ENCODE assay signal across 1 cellular context in the genomic region with DNA sequence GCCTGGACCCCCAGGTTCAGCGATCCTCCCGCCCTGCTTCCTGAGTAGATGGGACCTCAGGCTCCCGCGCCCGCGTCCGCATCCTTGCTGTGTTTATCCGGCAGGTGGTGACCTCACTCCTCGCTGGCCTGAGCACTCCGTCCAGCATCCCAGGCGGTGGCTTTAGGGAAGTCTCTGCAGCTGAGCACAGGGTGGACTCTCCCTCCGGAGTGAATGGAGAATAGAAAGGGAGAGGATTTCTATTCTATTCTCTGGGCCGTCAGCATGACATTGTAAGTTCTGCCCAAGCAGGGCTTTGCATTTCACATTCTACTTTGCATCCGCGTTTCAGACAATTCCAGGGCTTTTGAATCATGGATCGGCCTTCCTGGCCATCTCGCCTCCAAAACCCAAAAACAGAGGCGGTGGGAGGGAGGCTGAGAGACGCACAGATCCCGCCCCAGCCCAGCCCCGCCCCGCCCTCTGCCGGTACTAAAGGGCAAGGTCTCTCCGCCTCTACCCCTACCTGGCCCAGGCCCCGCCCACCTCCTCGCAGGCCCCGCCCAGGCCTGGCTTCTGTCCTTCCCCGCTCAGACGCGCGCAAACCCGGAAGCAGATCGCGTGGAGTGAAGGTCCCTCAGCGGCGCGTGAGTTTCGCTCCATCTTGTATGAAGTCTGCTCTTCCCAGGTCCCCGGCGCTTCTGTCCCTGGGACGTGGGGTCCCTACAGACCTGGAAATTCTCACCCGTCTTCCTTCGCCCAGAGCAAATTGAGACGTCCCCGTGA.
TF ChIP-seq lines count a peak whose summit lies in the region.

Gene ZNF525, plus strand, starts transcription at position 572 of the 765 bp plus-strand sequence. CDS start 6,577 bp downstream, outside the sequence.

TF ChIP-seq in HepG2, 621 proteins besides CTCF, POLR2A, EP300 and RAD21 (continued from another document and continues in another):
- TF ChIP-seq ZNF687 (CRISPR knock-in tag; IDR thresholded peaks at IDR 0.05), result peak; percentile 51
- TF ChIP-seq, protein P1, sequence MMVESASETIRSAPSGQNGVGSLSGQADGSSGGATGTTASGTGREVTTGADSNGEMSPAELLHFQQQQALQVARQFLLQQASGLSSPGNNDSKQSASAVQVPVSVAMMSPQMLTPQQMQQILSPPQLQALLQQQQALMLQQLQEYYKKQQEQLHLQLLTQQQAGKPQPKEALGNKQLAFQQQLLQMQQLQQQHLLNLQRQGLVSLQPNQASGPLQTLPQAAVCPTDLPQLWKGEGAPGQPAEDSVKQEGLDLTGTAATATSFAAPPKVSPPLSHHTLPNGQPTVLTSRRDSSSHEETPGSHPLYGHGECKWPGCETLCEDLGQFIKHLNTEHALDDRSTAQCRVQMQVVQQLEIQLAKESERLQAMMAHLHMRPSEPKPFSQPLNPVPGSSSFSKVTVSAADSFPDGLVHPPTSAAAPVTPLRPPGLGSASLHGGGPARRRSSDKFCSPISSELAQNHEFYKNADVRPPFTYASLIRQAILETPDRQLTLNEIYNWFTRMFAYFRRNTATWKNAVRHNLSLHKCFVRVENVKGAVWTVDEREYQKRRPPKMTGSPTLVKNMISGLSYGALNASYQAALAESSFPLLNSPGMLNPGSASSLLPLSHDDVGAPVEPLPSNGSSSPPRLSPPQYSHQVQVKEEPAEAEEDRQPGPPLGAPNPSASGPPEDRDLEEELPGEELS (CRISPR knock-in tag; IDR thresholded peaks at IDR 0.05), result no peak
- TF ChIP-seq ZFY (CRISPR knock-in tag; IDR thresholded peaks at IDR 0.05), result peak; percentile 18; the same call in 1 of the 2 replicates
- peak; percentile 55; the same call in 1 of the 2 replicates for TF ChIP-seq ZSCAN25 (CRISPR knock-in tag; IDR thresholded peaks at IDR 0.05)
- no peak for TF ChIP-seq ARID3A (IDR thresholded peaks at IDR 0.05; ENCODE audit: low read depth, low read length)
- TF ChIP-seq, protein P2, sequence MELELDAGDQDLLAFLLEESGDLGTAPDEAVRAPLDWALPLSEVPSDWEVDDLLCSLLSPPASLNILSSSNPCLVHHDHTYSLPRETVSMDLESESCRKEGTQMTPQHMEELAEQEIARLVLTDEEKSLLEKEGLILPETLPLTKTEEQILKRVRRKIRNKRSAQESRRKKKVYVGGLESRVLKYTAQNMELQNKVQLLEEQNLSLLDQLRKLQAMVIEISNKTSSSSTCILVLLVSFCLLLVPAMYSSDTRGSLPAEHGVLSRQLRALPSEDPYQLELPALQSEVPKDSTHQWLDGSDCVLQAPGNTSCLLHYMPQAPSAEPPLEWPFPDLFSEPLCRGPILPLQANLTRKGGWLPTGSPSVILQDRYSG (CRISPR knock-in tag; IDR thresholded peaks at IDR 0.05), result no peak
- no peak for TF ChIP-seq ZBTB3 (CRISPR knock-in tag; IDR thresholded peaks at IDR 0.05; ENCODE audit: borderline replicate concordance, low read depth)
- TF ChIP-seq, protein P3, sequence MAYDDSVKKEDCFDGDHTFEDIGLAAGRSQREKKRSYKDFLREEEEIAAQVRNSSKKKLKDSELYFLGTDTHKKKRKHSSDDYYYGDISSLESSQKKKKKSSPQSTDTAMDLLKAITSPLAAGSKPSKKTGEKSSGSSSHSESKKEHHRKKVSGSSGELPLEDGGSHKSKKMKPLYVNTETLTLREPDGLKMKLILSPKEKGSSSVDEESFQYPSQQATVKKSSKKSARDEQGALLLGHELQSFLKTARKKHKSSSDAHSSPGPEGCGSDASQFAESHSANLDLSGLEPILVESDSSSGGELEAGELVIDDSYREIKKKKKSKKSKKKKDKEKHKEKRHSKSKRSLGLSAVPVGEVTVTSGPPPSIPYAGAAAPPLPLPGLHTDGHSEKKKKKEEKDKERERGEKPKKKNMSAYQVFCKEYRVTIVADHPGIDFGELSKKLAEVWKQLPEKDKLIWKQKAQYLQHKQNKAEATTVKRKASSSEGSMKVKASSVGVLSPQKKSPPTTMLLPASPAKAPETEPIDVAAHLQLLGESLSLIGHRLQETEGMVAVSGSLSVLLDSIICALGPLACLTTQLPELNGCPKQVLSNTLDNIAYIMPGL (CRISPR knock-in tag; IDR thresholded peaks at IDR 0.05; ENCODE audit: borderline replicate concordance in 1 of 2, low read depth in 1 of 2), result 0 out of 4 replicates have a peak, but pooled peaks of 1 of the 2 experiments have one; percentile 18
- TF ChIP-seq, protein P4, sequence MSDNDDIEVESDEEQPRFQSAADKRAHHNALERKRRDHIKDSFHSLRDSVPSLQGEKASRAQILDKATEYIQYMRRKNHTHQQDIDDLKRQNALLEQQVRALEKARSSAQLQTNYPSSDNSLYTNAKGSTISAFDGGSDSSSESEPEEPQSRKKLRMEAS (IDR thresholded peaks at IDR 0.05), result peak; percentile 43; the same call in 1 of the 2 replicates
- no peak for TF ChIP-seq ZNF652 (CRISPR knock-in tag; IDR thresholded peaks at IDR 0.05; ENCODE audit: borderline replicate concordance, low read depth)
- TF ChIP-seq SIN3A (IDR thresholded peaks at IDR 0.05; ENCODE audit: borderline replicate concordance, low read depth, low read length), result 0 out of 2 replicates have a peak, but pooled peaks have one; percentile 53
- TF ChIP-seq ELF1 (CRISPR knock-in tag; IDR thresholded peaks at IDR 0.05), result peak; percentile 87
- TF ChIP-seq NR2C2 (CRISPR knock-in tag; IDR thresholded peaks at IDR 0.05; ENCODE audit: borderline replicate concordance), result peak; percentile 70
- TF ChIP-seq, protein P5, sequence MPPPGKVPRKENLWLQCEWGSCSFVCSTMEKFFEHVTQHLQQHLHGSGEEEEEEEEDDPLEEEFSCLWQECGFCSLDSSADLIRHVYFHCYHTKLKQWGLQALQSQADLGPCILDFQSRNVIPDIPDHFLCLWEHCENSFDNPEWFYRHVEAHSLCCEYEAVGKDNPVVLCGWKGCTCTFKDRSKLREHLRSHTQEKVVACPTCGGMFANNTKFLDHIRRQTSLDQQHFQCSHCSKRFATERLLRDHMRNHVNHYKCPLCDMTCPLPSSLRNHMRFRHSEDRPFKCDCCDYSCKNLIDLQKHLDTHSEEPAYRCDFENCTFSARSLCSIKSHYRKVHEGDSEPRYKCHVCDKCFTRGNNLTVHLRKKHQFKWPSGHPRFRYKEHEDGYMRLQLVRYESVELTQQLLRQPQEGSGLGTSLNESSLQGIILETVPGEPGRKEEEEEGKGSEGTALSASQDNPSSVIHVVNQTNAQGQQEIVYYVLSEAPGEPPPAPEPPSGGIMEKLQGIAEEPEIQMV (CRISPR knock-in tag; IDR thresholded peaks at IDR 0.05; ENCODE audit: low read depth), result no peak
- TF ChIP-seq MYC (CRISPR knock-in tag; IDR thresholded peaks at IDR 0.05; ENCODE audit: borderline replicate concordance), result no peak; the same call in 1 of the 2 replicates
- TF ChIP-seq SAP130 (CRISPR knock-in tag; IDR thresholded peaks at IDR 0.05; ENCODE audit: low read depth), result peak; percentile 68
- peak; percentile 28 for TF ChIP-seq ASH2L (IDR thresholded peaks at IDR 0.05; ENCODE audit: insufficient read length, low read depth, low read length)
- peak; percentile 71; the same call in 1 of the 2 replicates for TF ChIP-seq POLR2G (IDR thresholded peaks at IDR 0.05; ENCODE audit: low read depth, low read length)
- no peak for TF ChIP-seq ZNF766 (CRISPR knock-in tag; IDR thresholded peaks at IDR 0.05; ENCODE audit: borderline replicate concordance)
- peak; percentile 57 for TF ChIP-seq DRAP1 (CRISPR knock-in tag; IDR thresholded peaks at IDR 0.05)
- TF ChIP-seq ZFP1 (CRISPR knock-in tag; IDR thresholded peaks at IDR 0.05), result no peak
- TF ChIP-seq MAZ (IDR thresholded peaks at IDR 0.05; ENCODE audit: borderline replicate concordance, low read depth, low read length), result no peak
- TF ChIP-seq MAZ (CRISPR knock-in tag; IDR thresholded peaks at IDR 0.05; ENCODE audit: low read depth), result peak; percentile 24; the same call in 1 of the 2 replicates
- TF ChIP-seq ELF3 (CRISPR knock-in tag; IDR thresholded peaks at IDR 0.05), result peak; percentile 69
- no peak for TF ChIP-seq MXD4 (CRISPR knock-in tag; IDR thresholded peaks at IDR 0.05)
- TF ChIP-seq POLR2AphosphoS5 (IDR thresholded peaks at IDR 0.05; ENCODE audit: low read depth, low read length), result peak; percentile 71
- no peak for TF ChIP-seq ZFP41 (CRISPR knock-in tag; IDR thresholded peaks at IDR 0.05; ENCODE audit: borderline replicate concordance)
- peak; percentile 26; the same call in 1 of the 2 replicates for TF ChIP-seq TAF1 (CRISPR knock-in tag; IDR thresholded peaks at IDR 0.05)
- peak; percentile 27; the same call in 1 of the 2 replicates for TF ChIP-seq SALL1 (CRISPR knock-in tag; IDR thresholded peaks at IDR 0.05)
- no peak for TF ChIP-seq TOE1 (CRISPR knock-in tag; IDR thresholded peaks at IDR 0.05)
- no peak for TF ChIP-seq SP1 (IDR thresholded peaks at IDR 0.05)
- TF ChIP-seq SP1 (CRISPR knock-in tag; IDR thresholded peaks at IDR 0.05), result peak; percentile 60
- no peak for TF ChIP-seq TCF7 (IDR thresholded peaks at IDR 0.05; ENCODE audit: low read depth)
- no peak for TF ChIP-seq ZNF451 (CRISPR knock-in tag; IDR thresholded peaks at IDR 0.05)
- 0 out of 2 replicates have a peak, but pooled peaks have one; percentile 6 for TF ChIP-seq STAG1 (CRISPR knock-in tag; IDR thresholded peaks at IDR 0.05)
- TF ChIP-seq, protein P6, sequence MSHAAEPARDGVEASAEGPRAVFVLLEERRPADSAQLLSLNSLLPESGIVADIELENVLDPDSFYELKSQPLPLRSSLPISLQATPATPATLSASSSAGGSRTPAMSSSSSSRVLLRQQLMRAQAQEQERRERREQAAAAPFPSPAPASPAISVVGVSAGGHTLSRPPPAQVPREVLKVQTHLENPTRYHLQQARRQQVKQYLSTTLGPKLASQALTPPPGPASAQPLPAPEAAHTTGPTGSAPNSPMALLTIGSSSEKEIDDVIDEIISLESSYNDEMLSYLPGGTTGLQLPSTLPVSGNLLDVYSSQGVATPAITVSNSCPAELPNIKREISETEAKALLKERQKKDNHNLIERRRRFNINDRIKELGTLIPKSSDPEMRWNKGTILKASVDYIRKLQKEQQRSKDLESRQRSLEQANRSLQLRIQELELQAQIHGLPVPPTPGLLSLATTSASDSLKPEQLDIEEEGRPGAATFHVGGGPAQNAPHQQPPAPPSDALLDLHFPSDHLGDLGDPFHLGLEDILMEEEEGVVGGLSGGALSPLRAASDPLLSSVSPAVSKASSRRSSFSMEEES (CRISPR knock-in tag; IDR thresholded peaks at IDR 0.05), result no peak
- TF ChIP-seq, protein P7, sequence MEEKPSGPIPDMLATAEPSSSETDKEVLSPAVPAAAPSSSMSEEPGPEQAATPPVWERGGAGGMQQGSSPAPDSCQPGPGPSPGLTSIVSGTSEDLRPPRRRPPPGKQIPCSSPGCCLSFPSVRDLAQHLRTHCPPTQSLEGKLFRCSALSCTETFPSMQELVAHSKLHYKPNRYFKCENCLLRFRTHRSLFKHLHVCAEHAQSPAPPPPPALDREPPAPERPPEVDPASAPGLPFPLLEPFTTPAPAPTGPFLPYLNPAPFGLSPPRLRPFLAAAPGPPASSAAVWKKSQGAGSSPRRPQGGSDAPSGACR (CRISPR knock-in tag; IDR thresholded peaks at IDR 0.05), result no peak
- TF ChIP-seq GABPA (IDR thresholded peaks at IDR 0.05; ENCODE audit: low read depth, low read length), result no peak
- peak; percentile 45; the same call in 1 of the 2 replicates for TF ChIP-seq GABPA (CRISPR knock-in tag; IDR thresholded peaks at IDR 0.05; ENCODE audit: low read depth)
- peak; percentile 51; the same call in 1 of the 2 replicates for TF ChIP-seq RBFOX2 (IDR thresholded peaks at IDR 0.05; ENCODE audit: low read depth, low read length)
- peak; percentile 17; the same call in 1 of the 2 replicates for TF ChIP-seq ZFX (CRISPR knock-in tag; IDR thresholded peaks at IDR 0.05; ENCODE audit: low read depth)
- TF ChIP-seq, protein P8, sequence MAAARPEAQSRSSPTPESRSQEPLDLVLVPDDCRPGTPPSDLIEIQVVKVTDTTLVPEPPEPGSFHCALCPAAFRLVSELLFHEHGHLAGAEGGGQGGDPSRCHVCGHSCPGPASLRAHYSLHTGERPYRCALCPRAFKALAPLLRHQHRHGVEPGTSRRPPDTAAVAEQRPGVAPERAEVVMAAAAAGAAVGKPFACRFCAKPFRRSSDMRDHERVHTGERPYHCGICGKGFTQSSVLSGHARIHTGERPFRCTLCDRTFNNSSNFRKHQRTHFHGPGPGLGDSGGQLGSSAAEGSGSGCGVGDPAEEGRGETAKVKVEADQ (CRISPR knock-in tag; IDR thresholded peaks at IDR 0.05; ENCODE audit: borderline replicate concordance), result no peak
